In the genomic region with DNA sequence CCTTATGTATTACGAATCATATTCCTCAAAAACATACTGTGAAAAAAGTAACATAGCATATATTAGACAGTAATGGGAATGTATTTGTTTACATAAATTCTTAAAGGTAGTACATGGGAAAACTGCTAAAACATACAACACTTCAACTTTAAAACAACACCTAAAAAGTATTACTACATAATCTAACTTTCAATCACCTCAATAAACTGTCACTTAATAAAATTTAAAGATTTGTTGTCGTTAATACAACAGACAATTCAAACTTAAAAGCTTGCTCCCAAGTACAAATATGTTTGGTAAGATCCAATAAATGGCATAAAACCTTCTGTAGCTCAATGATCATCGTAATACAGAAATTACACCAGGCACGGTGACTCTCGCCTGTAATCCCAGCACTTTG, we compare ENCODE assay signal across 14 cellular contexts. TPM values are rescaled to one million over a fixed set of nuclear protein-coding genes. Genes with fewer than 3 reads are reported as not detected.
A peak's percentile ranks its signal among the peaks of the same experiment; 100 is the strongest.
DNase-seq lines count a peak whose midpoint lies in the region; ATAC-seq, FAIRE-seq and TF ChIP-seq lines count a peak whose summit lies in the region.
"Had no signal": no experiment of that assay in that cellular context is flagged by ENCODE, and none has a peak within 500 bp of the region (broad histone marks: within the 10 kb centered on the region; RNA-seq: fewer than 3 reads in every experiment).

No MANE protein-coding gene starts in this region.

- H3K36me3 ChIP-seq in hepatocyte (replicated peaks; ENCODE audit: insufficient read depth, low read depth) = no peaks in the 10 kb centered on the region
- no peaks in the 10 kb centered on the region for H3K36me3 ChIP-seq in thoracic aorta
- H3K36me3 ChIP-seq in tibial nerve = peaks cover 0 to 3% (median 0%) of the 10 kb centered on the region in 3 donors
- H3K36me3 ChIP-seq in stomach = peaks cover 0 to 24% (median 13%) of the 10 kb centered on the region in 4 donors
- H3K36me3 ChIP-seq: adrenal gland had no signal

- no peak for TF ChIP-seq EP300 in tibial nerve (IDR thresholded peaks at IDR 0.05)
- no peak for TF ChIP-seq EP300 in stomach (IDR thresholded peaks at IDR 0.05)

- peak; percentile 52 for FAIRE-seq in TTC549 (lab: Jason Lieb, UNC)
- FAIRE-seq: islet of Langerhans had no signal

- H3K79me2 ChIP-seq in hepatocyte = peaks cover 85% of the 10 kb centered on the region

- no peak for TF ChIP-seq POLR2A in tibial nerve (IDR thresholded peaks at IDR 0.05)
- no peak for TF ChIP-seq POLR2A in stomach (IDR thresholded peaks at IDR 0.05)

- peak overlapping the region; percentile 86 for H3K4me2 ChIP-seq in hepatocyte

- DNase-seq in activated naive CD4-positive, alpha-beta T cell treated with anti-CD3 and anti-CD28 coated beads, Interleukin-2, amount 50 U/mL, for 16 hours = no peak
- DNase-seq in hepatocyte (ENCODE audit: low spot score) (no peak), thoracic aorta (ENCODE audit: low spot score) (no peak), tibial nerve (ENCODE audit: low spot score in 2 of 2) (no peak), stomach (no peak)
- DNase-seq: adrenal gland, NCI-H1105, NCI-H524 treated with DMSO at 0.1 percent for 48 hours, SHP77 treated with DMSO at 0.1 percent for 48 hours had no signal

- H2AFZ ChIP-seq in hepatocyte = no peak overlapping the region

- H3K27ac ChIP-seq in hepatocyte (no peak overlapping the region), thoracic aorta (no peak overlapping the region), tibial nerve (no peak overlapping the region), stomach (no peak overlapping the region)
- H3K27ac ChIP-seq: adrenal gland had no signal

- ATAC-seq in thoracic aorta (ENCODE audit: insufficient number of reproducible peaks, low FRiP score, low read depth) (no peak), GM21528 (IDR thresholded peaks at IDR 0.05; ENCODE audit: low FRiP score, unreplicated experiment) (no peak)

- H3K9me3 Mint-ChIP-seq in activated naive CD4-positive, alpha-beta T cell treated with anti-CD3 and anti-CD28 coated beads, Interleukin-2, amount 50 U/mL, for 24 hours = no peaks in the 10 kb centered on the region
- H3K9me3 Mint-ChIP-seq: dendritic cell treated with granulocyte-macrophage colony-stimulating factor and Interleukin-4, amounts not matched to agents 40 ng/mL and 50 ng/mL, for 4 days had no signal

- H3K4me1 Mint-ChIP-seq in activated naive CD4-positive, alpha-beta T cell treated with anti-CD3 and anti-CD28 coated beads, Interleukin-2, amount 50 U/mL, for 24 hours = peaks cover 64% of the 10 kb centered on the region

- H3K4me1 ChIP-seq in hepatocyte (ENCODE audit: insufficient read depth) (peaks cover 20% of the 10 kb centered on the region), thoracic aorta (ENCODE audit: control insufficient read depth in 1 of 2, low read depth in 2 of 2) (peaks cover 25 to 59% of the 10 kb centered on the region in 2 donors), tibial nerve (peaks cover 0 to 67% (median 21%) of the 10 kb centered on the region in 4 donors), stomach (peaks cover 29 to 74% (median 57%) of the 10 kb centered on the region in 4 donors)

- no peaks in the 10 kb centered on the region for H3K27me3 Mint-ChIP-seq in activated naive CD4-positive, alpha-beta T cell treated with anti-CD3 and anti-CD28 coated beads, Interleukin-2, amount 50 U/mL, for 24 hours
- H3K27me3 Mint-ChIP-seq: dendritic cell treated with granulocyte-macrophage colony-stimulating factor and Interleukin-4, amounts not matched to agents 40 ng/mL and 50 ng/mL, for 4 days had no signal

- H3K9me3 ChIP-seq in hepatocyte (ENCODE audit: low read depth) (no peaks in the 10 kb centered on the region), thoracic aorta (no peaks in the 10 kb centered on the region), tibial nerve (no peaks in the 10 kb centered on the region), stomach (no peaks in the 10 kb centered on the region)
- H3K9me3 ChIP-seq: adrenal gland had no signal

- 93% methylated on average over 5 of the region's 5 CpGs for WGBS in hepatocyte (ENCODE audit: low lambda C conversion rate, missing lambda C conversion rate)
- WGBS in tibial nerve, 2 donors = 86 to 88% methylated on average over 5 of the region's 5 CpGs
- 82 to 92% (median 90%) methylated on average over 5 of the region's 5 CpGs for whole genome bisulfite sequencing in stomach, 5 donors

- H3K4me3 ChIP-seq in hepatocyte = no peak overlapping the region
- peak overlapping the region; percentile 17 for H3K4me3 ChIP-seq in thoracic aorta
- H3K4me3 ChIP-seq in tibial nerve = no peak overlapping the region
- no peak overlapping the region for H3K4me3 ChIP-seq in stomach
- H3K4me3 ChIP-seq: adrenal gland had no signal

- peaks cover 77% of the 10 kb centered on the region for H4K20me1 ChIP-seq in hepatocyte (ENCODE audit: insufficient read depth, poor library complexity, severe bottlenecking)

- H3K4me3 Mint-ChIP-seq in activated naive CD4-positive, alpha-beta T cell treated with anti-CD3 and anti-CD28 coated beads, Interleukin-2, amount 50 U/mL, for 24 hours = peak overlapping the region; percentile 77

- H3K27ac Mint-ChIP-seq in activated naive CD4-positive, alpha-beta T cell treated with anti-CD3 and anti-CD28 coated beads, Interleukin-2, amount 50 U/mL, for 24 hours = peak overlapping the region; percentile 89
- H3K27ac Mint-ChIP-seq: dendritic cell treated with granulocyte-macrophage colony-stimulating factor and Interleukin-4, amounts not matched to agents 40 ng/mL and 50 ng/mL, for 4 days had no signal

- peaks cover 18% of the 10 kb centered on the region for H3K36me3 Mint-ChIP-seq in activated naive CD4-positive, alpha-beta T cell treated with anti-CD3 and anti-CD28 coated beads, Interleukin-2, amount 50 U/mL, for 24 hours

- H3K9me2 ChIP-seq in hepatocyte (replicated peaks; ENCODE audit: insufficient read depth) = no peaks in the 10 kb centered on the region

- TF ChIP-seq CTCF in hepatocyte (IDR thresholded peaks at IDR 0.05; ENCODE audit: poor library complexity) (no peak), thoracic aorta (IDR thresholded peaks at IDR 0.05) (no peak), tibial nerve (IDR thresholded peaks at IDR 0.05) (no peak), stomach (IDR thresholded peaks at IDR 0.05) (no peak)

- H3K27me3 ChIP-seq in hepatocyte (no peaks in the 10 kb centered on the region), thoracic aorta (replicated peaks; ENCODE audit: insufficient read depth) (no peaks in the 10 kb centered on the region), tibial nerve (no peaks in the 10 kb centered on the region), stomach (no peaks in the 10 kb centered on the region)
- H3K27me3 ChIP-seq: adrenal gland had no signal

- intact Hi-C loops in stomach (cut with DNase I; ENCODE audit: low total_unique reads) = no loop called here

RNA-seq across cellular contexts. Expression of a gene that starts 3.7 kb away (rescaled TPM):
- total RNA-seq in hepatocyte (35.0 and 44.7 TPM in 2 replicates), thoracic aorta (10 to 100 TPM; 32.4 to 50.2 TPM), tibial nerve (10 to 100 TPM; 41.6 to 58.8 (median 46.8) TPM), stomach (100 to 1,000 TPM in 1 of 5 donors, 10 to 100 TPM in 4; 23.7 to 102 (median 52.0) TPM)
- polyA plus RNA-seq in hepatocyte (29.4 and 45.2 TPM in 2 replicates), stomach (1 to 10 TPM; 9.5 to 9.6 (median 9.5) TPM)

RNA-seq across cellular contexts. Expression of a gene that starts 4.1 kb away (rescaled TPM):
- 32.6 and 40.6 TPM in 2 replicates for total RNA-seq in hepatocyte
- 36.3 and 40.6 TPM in 2 replicates for polyA plus RNA-seq in hepatocyte
- 10 to 100 TPM; 13.5 to 33.2 TPM for total RNA-seq in thoracic aorta
- total RNA-seq in tibial nerve = 10 to 100 TPM; 12.9 to 26.2 (median 15.7) TPM
- 10 to 100 TPM in 3 of 5 donors, 1 to 10 TPM in 2; 7.0 to 21.8 (median 10.7) TPM for total RNA-seq in stomach
- polyA plus RNA-seq in stomach = 10 to 100 TPM; 21.5 to 37.6 (median 23.2) TPM

RNA-seq across cellular contexts. Expression of a gene that starts 42.9 kb away (rescaled TPM):
- total RNA-seq in hepatocyte (17.4 and 21.5 TPM in 2 replicates), thoracic aorta (10 to 100 TPM; 16.9 to 30.1 TPM), tibial nerve (10 to 100 TPM; 19.3 to 33.9 (median 26.8) TPM), stomach (10 to 100 TPM in 4 of 5 donors, 1 to 10 TPM in 1; 7.1 to 43.7 (median 23.9) TPM)
- polyA plus RNA-seq in hepatocyte (42.4 and 43.9 TPM in 2 replicates), stomach (10 to 100 TPM; 19.2 to 24.0 (median 23.6) TPM)
